Comparison of ENCODE assay signal across 18 cellular contexts in genomic region chr5:82147860-82148573, GRCh38.
DNase-seq lines count a peak whose midpoint lies in the region; ATAC-seq, FAIRE-seq and TF ChIP-seq lines count a peak whose summit lies in the region.
"Had no signal": no experiment of that assay in that cellular context is flagged by ENCODE, and none has a peak within 500 bp of the region (broad histone marks: within the 10 kb centered on the region; RNA-seq: fewer than 3 reads in every experiment).

No MANE protein-coding gene starts in this region.

- H2BK120ac ChIP-seq in H1 (replicated peaks; ENCODE audit: low read depth, low read length), result no peak overlapping the region

- H2AK5ac ChIP-seq in H1 (ENCODE audit: low read depth, low read length), result no peak overlapping the region

- no peak overlapping the region for H3K4me3 ChIP-seq in NB4 (ENCODE audit: low read depth, low read length)
- no peak overlapping the region for H3K4me3 ChIP-seq in H1 (ENCODE audit: extremely low read depth in 1 of 4, insufficient read depth in 2 of 4, low read depth in 3 of 4, low read length in 4 of 4)
- H3K4me3 ChIP-seq in liver (ENCODE audit: low read depth in 1 of 3, low read length in 3 of 3), result no peak overlapping the region
- H3K4me3 ChIP-seq: tibial artery had no signal

- H2AFZ ChIP-seq in H1 (ENCODE audit: low read length), result no peak overlapping the region

- H2BK12ac ChIP-seq in H1 (ENCODE audit: low read depth, low read length), result no peak overlapping the region

- H3K4me1 ChIP-seq in H1 (replicated peaks in 1 of 4; ENCODE audit: control insufficient read depth in 3 of 4, insufficient read depth in 4 of 4, low read length in 3 of 4) (peaks cover 0 to 2% (median 0%) of the 10 kb centered on the region in 4 experiments; a peak in 1 of 7 replicates), liver (ENCODE audit: control insufficient read depth in 4 of 4, insufficient read depth in 4 of 4, low read length in 3 of 4) (peaks cover 2 to 4% (median 3%) of the 10 kb centered on the region in 4 donors)
- H3K4me1 ChIP-seq: tibial artery had no signal

- H4K5ac ChIP-seq in H1 (ENCODE audit: insufficient read length, low read depth, low read length), result no peak overlapping the region

- CTCF ChIA-PET in H1 (lab: Charles Lee; ENCODE audit: partially characterized antibody), result interaction anchor here (0.7 to 3.8 kb wide), 3 partner anchors 17 to 757 kb away, joined by 4 to 11 read pairs (median 4); no protein-coding TSS in a partner anchor

- ATAC-seq in HG03565 (IDR thresholded peaks at IDR 0.05; ENCODE audit: unreplicated experiment) (no peak), HG02798 (IDR thresholded peaks at IDR 0.05; ENCODE audit: poor library complexity, unreplicated experiment) (no peak)
- ATAC-seq: effector memory CD8-positive, alpha-beta T cell; left colon; naive thymus-derived CD4-positive, alpha-beta T cell had no signal

- H3K9ac ChIP-seq in H1 (replicated peaks in 1 of 4; ENCODE audit: extremely low read depth in 1 of 4, low read depth in 3 of 4, low read length in 3 of 4), result no peak overlapping the region
- H3K9ac ChIP-seq in liver (ENCODE audit: low read depth in 1 of 2, low read length in 2 of 2), result no peak overlapping the region

- TF ChIP-seq RAD21 in H1 (IDR thresholded peaks at IDR 0.05 in 1 of 2, conservative IDR thresholded peaks at IDR 0.05 in 1 of 2; ENCODE audit: low read depth in 2 of 2, low read length in 2 of 2), result no peak
- TF ChIP-seq RAD21 in liver (IDR thresholded peaks at IDR 0.05), result peak in 1 of 2 donors; percentile 13

- no peaks in the 10 kb centered on the region for H3K79me2 ChIP-seq in H1 (ENCODE audit: control insufficient read depth in 1 of 2, insufficient read depth in 2 of 2, low read length in 2 of 2)

- no peaks in the 10 kb centered on the region for H3K9me3 ChIP-seq in H1 (ENCODE audit: insufficient read depth in 2 of 2, low read depth in 1 of 2, low read length in 1 of 2)
- no peaks in the 10 kb centered on the region for H3K9me3 ChIP-seq in liver (ENCODE audit: control insufficient read depth in 4 of 4, low read length in 3 of 4)

- no peak overlapping the region for H3K14ac ChIP-seq in H1 (ENCODE audit: insufficient read length)

- no peaks in the 10 kb centered on the region for H3K36me3 ChIP-seq in H1 (ENCODE audit: control insufficient read depth in 2 of 4, insufficient read depth in 4 of 4, low read length in 3 of 4)
- no peaks in the 10 kb centered on the region for H3K36me3 ChIP-seq in liver (ENCODE audit: control insufficient read depth in 4 of 4, insufficient read depth in 3 of 4, low read depth in 1 of 4, low read length in 3 of 4)
- H3K36me3 ChIP-seq: tibial artery had no signal

- POLR2A ChIA-PET in H1 (lab: Charles Lee; ENCODE audit: partially characterized antibody), result interaction anchor here (0.9 to 1.2 kb wide), 2 partner anchors 17 to 131 kb away, joined by 3 to 4 read pairs; partner anchors contain the start of gene RPS23

- TF ChIP-seq CTCF in NB4 (IDR thresholded peaks at IDR 0.05; ENCODE audit: low read depth, low read length), result no peak
- no peak for TF ChIP-seq CTCF in H1 (IDR thresholded peaks at IDR 0.05; ENCODE audit: control extremely low read depth in 1 of 3, insufficient read depth in 1 of 3, low read depth in 1 of 3, low read length in 3 of 3)
- no peak for TF ChIP-seq CTCF in liver (IDR thresholded peaks at IDR 0.05; ENCODE audit: low read depth, low read length, missing input control)

- no peak overlapping the region for H3K18ac ChIP-seq in H1 (ENCODE audit: extremely low read depth, low read length)

- no peak overlapping the region for H2BK5ac ChIP-seq in H1 (ENCODE audit: low read depth, low read length)

- no peak for TF ChIP-seq EP300 in H1 (IDR thresholded peaks at IDR 0.05; ENCODE audit: borderline replicate concordance in 1 of 2, low read depth in 2 of 2, low read length in 2 of 2)

- WGBS in H1 (ENCODE audit: extremely low coverage in 1 of 2, insufficient coverage in 1 of 2, insufficient read length in 1 of 2, insufficient replicate concordance in 2 of 2, low coverage in 1 of 2, low lambda C conversion rate in 2 of 2, missing lambda C conversion rate in 1 of 2), 2 experiments, result 94% methylated on average over 1 of the region's 1 CpG; no CpG with 5 or more reads in 1 of the 2 experiments
- WGBS in liver, result 44% methylated on average over 1 of the region's 1 CpG

- H3K23ac ChIP-seq in H1 (ENCODE audit: insufficient read length), result no peak overlapping the region

- H2BK20ac ChIP-seq in H1 (ENCODE audit: low read length), result no peak overlapping the region

- H4K20me1 ChIP-seq in H1 (replicated peaks in 1 of 2; ENCODE audit: control insufficient read depth in 1 of 2, insufficient read depth in 2 of 2, low read length in 2 of 2), result no peaks in the 10 kb centered on the region

- H4K91ac ChIP-seq in H1 (replicated peaks; ENCODE audit: insufficient read length, low read length), result no peak overlapping the region

- no peak overlapping the region for H4K8ac ChIP-seq in H1 (ENCODE audit: extremely low read depth, insufficient read depth, low read length)

- no peak overlapping the region for H3K27ac ChIP-seq in H1 (ENCODE audit: low read depth, low read length)
- peak overlapping the region; percentile 36 to 44 for H3K27ac ChIP-seq in liver (ENCODE audit: low read depth in 1 of 2, low read length in 2 of 2)
- H3K27ac ChIP-seq: tibial artery had no signal

- H3K23me2 ChIP-seq in H1 (ENCODE audit: low read depth, low read length), result no peaks in the 10 kb centered on the region

- no peak overlapping the region for H3K56ac ChIP-seq in H1 (replicated peaks; ENCODE audit: insufficient read length, low read depth, low read length)

- no peaks in the 10 kb centered on the region for H3K79me1 ChIP-seq in H1 (ENCODE audit: low read depth, low read length)

- H2BK15ac ChIP-seq in H1 (ENCODE audit: low read length), result no peak overlapping the region

- FAIRE-seq in H1 (lab: Jason Lieb, UNC), result no peak

- no peak overlapping the region for H3K4ac ChIP-seq in H1 (replicated peaks; ENCODE audit: insufficient read length, low read depth, low read length)

- H3K27me3 ChIP-seq in H1 (replicated peaks in 1 of 4; ENCODE audit: control insufficient read depth in 3 of 4, extremely low read depth in 1 of 4, insufficient read depth in 3 of 4, low read length in 3 of 4), result no peaks in the 10 kb centered on the region
- no peaks in the 10 kb centered on the region for H3K27me3 ChIP-seq in liver (ENCODE audit: control insufficient read depth in 4 of 4, insufficient read depth in 4 of 4, low read length in 3 of 4)
- H3K27me3 ChIP-seq: tibial artery had no signal

- TF ChIP-seq POLR2A in NB4 (IDR thresholded peaks at IDR 0.05; ENCODE audit: extremely low read depth, insufficient read length), result no peak
- TF ChIP-seq POLR2A in H1 (IDR thresholded peaks at IDR 0.05; ENCODE audit: control extremely low read depth in 1 of 2, low read depth in 2 of 2, low read length in 2 of 2), result no peak

- H3K4me2 ChIP-seq in H1 (ENCODE audit: insufficient read depth in 1 of 2, low read depth in 2 of 2, low read length in 2 of 2), result no peak overlapping the region

- DNase-seq in EL (peak; percentile 43), NB4 (ENCODE audit: low read depth) (peak; percentile 18), H1 (ENCODE audit: low read depth in 1 of 2, low spot score in 2 of 2) (no peak), hypothalamus (lab: John Stamatoyannopoulos, UW) (no peak), COLO668 (lab: John Stamatoyannopoulos, UW; ENCODE audit: unreplicated experiment) (no peak)
- DNase-seq: activated B cell treated with CpG ODN at 0.5 μM for 24 hours; activated naive CD4-positive, alpha-beta T cell treated with Interleukin-2 at 50 U/mL for 16 hours; DMS79; effector memory CD8-positive, alpha-beta T cell; left colon; naive thymus-derived CD4-positive, alpha-beta T cell; NCI-H1417; NCI-H446; stimulated activated CD8-positive, alpha-beta memory T cell treated with anti-CD3 and anti-CD28 coated beads, Interleukin-4, amount 100 ng/mL, for 48 hours; tibial artery had no signal

TF ChIP-seq in H1, 55 proteins besides CTCF, POLR2A, EP300 and RAD21:
- TF ChIP-seq RFX5 (IDR thresholded peaks at IDR 0.05; ENCODE audit: borderline replicate concordance, low read depth, low read length) (no peak), NRF1 (IDR thresholded peaks at IDR 0.05; ENCODE audit: low read depth, low read length) (no peak), CEBPB (IDR thresholded peaks at IDR 0.05; ENCODE audit: low read depth, low read length) (peak; percentile 68)

TF ChIP-seq in liver, 16 proteins besides CTCF, POLR2A, EP300 and RAD21 (continues in another document):
- peak; percentile 8 for TF ChIP-seq HNF4G (IDR thresholded peaks at IDR 0.05)
- TF ChIP-seq RXRA (IDR thresholded peaks at IDR 0.05), result peak; percentile 94 to 97
- no peak for TF ChIP-seq FOXA1 (IDR thresholded peaks at IDR 0.05)
- no peak for TF ChIP-seq YY1 (IDR thresholded peaks at IDR 0.05)
- TF ChIP-seq ZBTB33 (IDR thresholded peaks at IDR 0.05), result peak; percentile 44
- TF ChIP-seq HNF4A (conservative IDR thresholded peaks at IDR 0.05), result peak; percentile 77 to 85
- peak; percentile 94 for TF ChIP-seq SP1 (IDR thresholded peaks at IDR 0.05)
- peak; percentile 48 for TF ChIP-seq NR2F2 (IDR thresholded peaks at IDR 0.05)
- no peak for TF ChIP-seq FOXA2 (IDR thresholded peaks at IDR 0.05)
- TF ChIP-seq JUND (IDR thresholded peaks at IDR 0.05), result peak; percentile 69 to 79
- TF ChIP-seq ATF3 (IDR thresholded peaks at IDR 0.05), result peak; percentile 82

Comparison
In these comparisons a context has a peak if more than half of its experiments do, and no peak if none do; other contexts are left out.
1. DNase-seq: peak in EL (single experiment) and NB4 (single experiment); none in H1 (0 of 2), hypothalamus (0 of 51) and COLO668 (single experiment).